In the genomic region with DNA sequence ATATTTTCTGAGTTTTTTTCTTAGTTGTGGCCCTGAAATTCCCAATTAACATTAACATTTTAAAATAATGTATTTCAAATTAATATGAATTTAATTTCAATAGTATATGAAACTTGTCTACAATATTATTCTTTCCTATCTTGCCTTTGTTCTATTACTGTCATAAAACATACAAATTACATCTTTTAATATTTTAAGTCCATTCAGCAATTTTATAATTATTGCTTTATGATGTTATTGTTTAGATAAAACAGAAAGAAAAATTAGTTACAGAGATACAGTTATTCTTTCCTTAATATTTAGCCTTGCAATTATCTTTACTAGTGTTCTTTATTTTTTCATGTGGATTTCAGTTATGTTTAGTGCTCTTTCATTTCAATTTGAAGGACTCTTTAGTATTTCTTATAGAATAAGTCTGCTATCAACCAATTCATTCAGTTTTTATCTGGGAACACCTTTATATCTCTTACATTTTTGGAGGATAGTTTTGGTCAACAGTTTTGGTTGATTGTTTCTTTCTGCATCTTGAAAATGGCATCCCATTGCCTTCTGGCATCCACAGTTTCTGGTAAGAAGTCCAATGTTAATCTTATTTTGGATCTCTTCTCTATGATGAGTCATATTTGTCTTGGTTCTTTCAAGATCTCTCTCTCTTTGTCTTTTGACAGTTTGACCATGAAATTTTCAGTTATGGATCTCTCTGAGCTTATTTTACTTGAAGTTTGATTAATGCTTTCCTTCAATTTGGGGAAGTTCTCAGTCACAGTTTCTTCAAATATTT, we compare ENCODE assay signal across 22 cellular contexts.
DNase-seq lines count a peak whose midpoint lies in the region; ATAC-seq, FAIRE-seq and TF ChIP-seq lines count a peak whose summit lies in the region.
"Had no signal": no experiment of that assay in that cellular context is flagged by ENCODE, and none has a peak within 500 bp of the region (broad histone marks: within the 10 kb centered on the region; RNA-seq: fewer than 3 reads in every experiment).

No MANE protein-coding gene starts in this region.

- no peak overlapping the region for H4K5ac ChIP-seq in IMR-90 (ENCODE audit: low read depth, low read length)
- H4K5ac ChIP-seq in H1 (ENCODE audit: insufficient read length, low read depth, low read length), result no peak overlapping the region

- no peak overlapping the region for H3K27ac ChIP-seq in IMR-90 (ENCODE audit: insufficient read depth, low read length)
- no peak overlapping the region for H3K27ac ChIP-seq in H1 (ENCODE audit: low read depth, low read length)
- no peak overlapping the region for H3K27ac ChIP-seq in small intestine (ENCODE audit: low read depth in 1 of 2, low read length in 1 of 2)
- no peak overlapping the region for H3K27ac ChIP-seq in psoas muscle
- H3K27ac ChIP-seq in CD4-positive, alpha-beta T cell (ENCODE audit: low read depth, low read length), result no peak overlapping the region
- H3K27ac ChIP-seq: HL-60 had no signal

- H3K23ac ChIP-seq in IMR-90 (ENCODE audit: low read depth, low read length) (no peak overlapping the region), H1 (ENCODE audit: insufficient read length) (no peak overlapping the region)

- H3K14ac ChIP-seq in IMR-90 (replicated peaks; ENCODE audit: low read depth, low read length) (no peak overlapping the region), H1 (ENCODE audit: insufficient read length) (no peak overlapping the region)

- H2BK5ac ChIP-seq in IMR-90 (ENCODE audit: low read depth, low read length, poor library complexity, severe bottlenecking), result no peak overlapping the region
- no peak overlapping the region for H2BK5ac ChIP-seq in H1 (ENCODE audit: low read depth, low read length)

- H3K9ac ChIP-seq in IMR-90 (ENCODE audit: low read depth, low read length), result no peak overlapping the region
- no peak overlapping the region for H3K9ac ChIP-seq in H1 (replicated peaks in 1 of 4; ENCODE audit: extremely low read depth in 1 of 4, low read depth in 3 of 4, low read length in 3 of 4)

- TF ChIP-seq RAD21 in IMR-90 (IDR thresholded peaks at IDR 0.05; ENCODE audit: low read length) (no peak), H1 (IDR thresholded peaks at IDR 0.05 in 1 of 2, conservative IDR thresholded peaks at IDR 0.05 in 1 of 2; ENCODE audit: low read depth in 2 of 2, low read length in 2 of 2) (no peak)

- no TSS peak for BruUV-seq in IMR-90 (replicated peaks; lab: Mats Ljungman, UMichigan)

- CTCF ChIA-PET in IMR-90 (lab: Yijun Ruan, JAX), result no interaction called here
- CTCF ChIA-PET in H1 (lab: Charles Lee; ENCODE audit: partially characterized antibody), result no interaction called here
- CTCF ChIA-PET in CD4-positive, alpha-beta T cell (lab: Charles Lee), result no interaction called here

- H3K27me3 ChIP-seq in IMR-90 (ENCODE audit: control insufficient read depth, insufficient read depth, low read length) (no peaks in the 10 kb centered on the region), H1 (replicated peaks in 1 of 4; ENCODE audit: control insufficient read depth in 3 of 4, extremely low read depth in 1 of 4, insufficient read depth in 3 of 4, low read length in 3 of 4) (no peaks in the 10 kb centered on the region), small intestine (ENCODE audit: control insufficient read depth in 2 of 2, insufficient read depth in 2 of 2, low read length in 2 of 2) (no peaks in the 10 kb centered on the region), psoas muscle (ENCODE audit: insufficient read depth in 3 of 3, low read length in 2 of 3) (no peaks in the 10 kb centered on the region)
- H3K27me3 ChIP-seq in CD4-positive, alpha-beta T cell (ENCODE audit: control insufficient read depth, insufficient read depth, low read length), result no peaks in the 10 kb centered on the region
- H3K27me3 ChIP-seq: BE2C had no signal

- H3K9me1 ChIP-seq in IMR-90 (ENCODE audit: insufficient read depth, low read length), result no peaks in the 10 kb centered on the region

- H2BK120ac ChIP-seq in IMR-90 (ENCODE audit: low read depth, low read length) (no peak overlapping the region), H1 (replicated peaks; ENCODE audit: low read depth, low read length) (no peak overlapping the region)

- H4K20me1 ChIP-seq in IMR-90 (ENCODE audit: insufficient read depth, low read length) (no peaks in the 10 kb centered on the region), H1 (replicated peaks in 1 of 2; ENCODE audit: control insufficient read depth in 1 of 2, insufficient read depth in 2 of 2, low read length in 2 of 2) (no peaks in the 10 kb centered on the region)

- TF ChIP-seq EP300 in H1 (IDR thresholded peaks at IDR 0.05; ENCODE audit: borderline replicate concordance in 1 of 2, low read depth in 2 of 2, low read length in 2 of 2), result no peak

- peaks cover 9% of the 10 kb centered on the region for H3K9me3 Mint-ChIP-seq in CD4-positive, alpha-beta T cell

- no peak for ATAC-seq in IMR-90 (ENCODE audit: low read depth)
- no peak for ATAC-seq in psoas muscle
- ATAC-seq in CD4-positive, alpha-beta T cell (ENCODE audit: poor library complexity), result no peak
- ATAC-seq: GM23338, HCT116 had no signal

- H2BK12ac ChIP-seq in H1 (ENCODE audit: low read depth, low read length), result no peak overlapping the region

- H2BK20ac ChIP-seq in IMR-90 (ENCODE audit: low read depth, low read length) (no peak overlapping the region), H1 (ENCODE audit: low read length) (no peak overlapping the region)

- no peaks in the 10 kb centered on the region for H3K4me1 ChIP-seq in IMR-90 (ENCODE audit: control insufficient read depth, insufficient read depth, low read length)
- no peaks in the 10 kb centered on the region for H3K4me1 ChIP-seq in H1 (replicated peaks in 1 of 4; ENCODE audit: control insufficient read depth in 3 of 4, insufficient read depth in 4 of 4, low read length in 3 of 4)
- no peaks in the 10 kb centered on the region for H3K4me1 ChIP-seq in small intestine (ENCODE audit: control insufficient read depth in 2 of 2, insufficient read depth in 1 of 2, low read depth in 1 of 2, low read length in 1 of 2)
- H3K4me1 ChIP-seq in psoas muscle, result no peaks in the 10 kb centered on the region
- H3K4me1 ChIP-seq: BE2C had no signal

- no peak overlapping the region for H2AFZ ChIP-seq in IMR-90 (replicated peaks; ENCODE audit: low read length, poor library complexity)
- no peak overlapping the region for H2AFZ ChIP-seq in H1 (ENCODE audit: low read length)
- H2AFZ ChIP-seq: GM23338 had no signal

- no peaks in the 10 kb centered on the region for H3K36me3 Mint-ChIP-seq in CD4-positive, alpha-beta T cell (ENCODE audit: low read depth)
- H3K36me3 Mint-ChIP-seq: CD4-positive, alpha-beta memory T cell; IgD-negative memory B cell had no signal

- POLR2A ChIA-PET in IMR-90 (lab: Charles Lee; ENCODE audit: unreplicated experiment), result no interaction called here
- POLR2A ChIA-PET in H1 (lab: Charles Lee; ENCODE audit: partially characterized antibody), result no interaction called here
- POLR2A ChIA-PET in CD4-positive, alpha-beta T cell (lab: Charles Lee), result no interaction called here

- FAIRE-seq in A204.1 (lab: Jason Lieb, UNC) (peak; percentile 51), H1 (lab: Jason Lieb, UNC) (no peak), small intestine (lab: Jason Lieb, UNC) (peak; percentile 5)
- FAIRE-seq: GM12892 had no signal

- H3K56ac ChIP-seq in IMR-90 (ENCODE audit: extremely low read depth, insufficient read depth, low read length) (no peak overlapping the region), H1 (replicated peaks; ENCODE audit: insufficient read length, low read depth, low read length) (no peak overlapping the region)

- H3K36me3 ChIP-seq in IMR-90 (ENCODE audit: control insufficient read depth, insufficient read depth, low read length) (no peaks in the 10 kb centered on the region), H1 (ENCODE audit: control insufficient read depth in 2 of 4, insufficient read depth in 4 of 4, low read length in 3 of 4) (no peaks in the 10 kb centered on the region; a peak in 1 of 8 replicates), small intestine (ENCODE audit: control insufficient read depth in 2 of 2, insufficient read depth in 2 of 2, low read length in 2 of 2) (no peaks in the 10 kb centered on the region), psoas muscle (ENCODE audit: insufficient read depth in 1 of 2, low read depth in 1 of 2) (no peaks in the 10 kb centered on the region)
- H3K36me3 ChIP-seq: BE2C had no signal

- no peak overlapping the region for H3K4me3 Mint-ChIP-seq in CD4-positive, alpha-beta T cell
- H3K4me3 Mint-ChIP-seq: CD4-positive, alpha-beta memory T cell; GM23338; IgD-negative memory B cell had no signal

- TF ChIP-seq CTCF in IMR-90 (conservative IDR thresholded peaks at IDR 0.05; ENCODE audit: low read depth, low read length), result no peak
- TF ChIP-seq CTCF in H1 (IDR thresholded peaks at IDR 0.05; ENCODE audit: control extremely low read depth in 1 of 3, insufficient read depth in 1 of 3, low read depth in 1 of 3, low read length in 3 of 3), result no peak
- TF ChIP-seq CTCF in psoas muscle (IDR thresholded peaks at IDR 0.05), result no peak
- TF ChIP-seq CTCF in CD4-positive, alpha-beta T cell (IDR thresholded peaks at IDR 0.05), result no peak

- no peak overlapping the region for H3K27ac Mint-ChIP-seq in CD4-positive, alpha-beta T cell
- H3K27ac Mint-ChIP-seq: CD4-positive, alpha-beta memory T cell; GM23338; IgD-negative memory B cell had no signal

- no peaks in the 10 kb centered on the region for H3K4me1 Mint-ChIP-seq in CD4-positive, alpha-beta T cell (ENCODE audit: low read depth)
- H3K4me1 Mint-ChIP-seq: CD4-positive, alpha-beta memory T cell; GM23338; IgD-negative memory B cell had no signal

- H3K18ac ChIP-seq in IMR-90 (ENCODE audit: low read depth, low read length) (no peak overlapping the region), H1 (ENCODE audit: extremely low read depth, low read length) (no peak overlapping the region)

- TF ChIP-seq POLR2A in IMR-90 (IDR thresholded peaks at IDR 0.05; ENCODE audit: low read depth, low read length) (no peak), H1 (IDR thresholded peaks at IDR 0.05; ENCODE audit: control extremely low read depth in 1 of 2, low read depth in 2 of 2, low read length in 2 of 2) (no peak)

- H3K79me2 ChIP-seq in H1 (ENCODE audit: control insufficient read depth in 1 of 2, insufficient read depth in 2 of 2, low read length in 2 of 2), result no peaks in the 10 kb centered on the region

- H4K91ac ChIP-seq in IMR-90 (ENCODE audit: insufficient read depth, low read depth, low read length), result no peak overlapping the region
- H4K91ac ChIP-seq in H1 (replicated peaks; ENCODE audit: insufficient read length, low read length), result no peak overlapping the region

- H2BK15ac ChIP-seq in IMR-90 (ENCODE audit: low read depth, low read length) (no peak overlapping the region), H1 (ENCODE audit: low read length) (no peak overlapping the region)

- H3K4me2 ChIP-seq in IMR-90 (ENCODE audit: low read depth, low read length) (no peak overlapping the region), H1 (ENCODE audit: insufficient read depth in 1 of 2, low read depth in 2 of 2, low read length in 2 of 2) (no peak overlapping the region)
- H3K4me2 ChIP-seq: GM23338 had no signal

- intact Hi-C loops in IMR-90 (cut with micrococcal nuclease), result no loop called here
- intact Hi-C loops in psoas muscle (cut with DNase I), result no loop called here
- intact Hi-C loops in CD4-positive, alpha-beta T cell (cut with DNase I, micrococcal nuclease), result no loop called here

- peaks cover 23% of the 10 kb centered on the region for H3K9me3 ChIP-seq in IMR-90 (ENCODE audit: control insufficient read depth, insufficient read depth, low read length)
- H3K9me3 ChIP-seq in H1 (ENCODE audit: insufficient read depth in 2 of 2, low read depth in 1 of 2, low read length in 1 of 2), result peaks cover 8 to 14% of the 10 kb centered on the region in 2 experiments; a peak in 2 of 4 replicates
- no peaks in the 10 kb centered on the region for H3K9me3 ChIP-seq in small intestine (ENCODE audit: control insufficient read depth, low read depth)
- H3K9me3 ChIP-seq in psoas muscle, result no peaks in the 10 kb centered on the region
- peaks cover 7% of the 10 kb centered on the region for H3K9me3 ChIP-seq in CD4-positive, alpha-beta T cell (ENCODE audit: control insufficient read depth, low read length)
- H3K9me3 ChIP-seq: BE2C had no signal

- H2AK5ac ChIP-seq in IMR-90 (ENCODE audit: low read depth, low read length), result no peak overlapping the region
- H2AK5ac ChIP-seq in H1 (ENCODE audit: low read depth, low read length), result no peak overlapping the region

- no peaks in the 10 kb centered on the region for H3K23me2 ChIP-seq in H1 (ENCODE audit: low read depth, low read length)

- H3K27me3 Mint-ChIP-seq in CD4-positive, alpha-beta T cell, result no peaks in the 10 kb centered on the region
- H3K27me3 Mint-ChIP-seq: CD4-positive, alpha-beta memory T cell; IgD-negative memory B cell had no signal

- H3K4me3 ChIP-seq in IMR-90 (ENCODE audit: insufficient read depth, low read depth, low read length) (no peak overlapping the region), H1 (ENCODE audit: extremely low read depth in 1 of 4, insufficient read depth in 2 of 4, low read depth in 3 of 4, low read length in 4 of 4) (no peak overlapping the region), small intestine (ENCODE audit: low read depth in 1 of 2, low read length in 2 of 2) (no peak overlapping the region), psoas muscle (no peak overlapping the region)
- H3K4me3 ChIP-seq: GM23338 had no signal

- H3K4ac ChIP-seq in IMR-90 (ENCODE audit: low read depth, low read length) (no peak overlapping the region), H1 (replicated peaks; ENCODE audit: insufficient read length, low read depth, low read length) (no peak overlapping the region)

- dilution Hi-C loops in IMR-90 (cut with HindIII; ENCODE audit: low sequenced_read_pairs, unreplicated experiment), result no loop called here

- DNase-seq in IMR-90, result no peak
- DNase-seq in H1 (ENCODE audit: low read depth in 1 of 2, low spot score in 2 of 2), result no peak
- DNase-seq in small intestine, result no peak
- no peak for DNase-seq in psoas muscle
- no peak for DNase-seq in CD1c-positive myeloid dendritic cell (ENCODE audit: extremely low spot score)
- DNase-seq in CD4-positive, alpha-beta T cell, result no peak
- DNase-seq: 8988T; ACHN; BE2C; C1 segment of cervical spinal cord; CD4-positive, alpha-beta memory T cell; DMS153; DMS79; GDM1; H7; KG1 had no signal

- H4K8ac ChIP-seq in IMR-90 (ENCODE audit: low read depth in 2 of 2, low read length in 2 of 2) (no peak overlapping the region), H1 (ENCODE audit: extremely low read depth, insufficient read depth, low read length) (no peak overlapping the region)

- in situ Hi-C loops in IMR-90 (cut with MboI; ENCODE audit: low sequenced_read_pairs), result no loop called here

- H3K79me1 ChIP-seq in IMR-90 (ENCODE audit: low read depth in 1 of 2, low read length in 2 of 2) (no peaks in the 10 kb centered on the region), H1 (ENCODE audit: low read depth, low read length) (no peaks in the 10 kb centered on the region)

- H2AK9ac ChIP-seq in IMR-90 (replicated peaks; ENCODE audit: low read depth, low read length, poor library complexity), result no peak overlapping the region
